ENCODE assay signal across 14 cellular contexts in genomic region chr5:136073714-136074113, GRCh38. TPM values are rescaled to one million over a fixed set of nuclear protein-coding genes. Genes with fewer than 3 reads are reported as not detected.
DNase-seq lines count a peak whose midpoint lies in the region; ATAC-seq and TF ChIP-seq lines count a peak whose summit lies in the region.
"Had no signal": no experiment of that assay in that cellular context is flagged by ENCODE, and none has a peak within 500 bp of the region (broad histone marks: within the 10 kb centered on the region; RNA-seq: fewer than 3 reads in every experiment).

No MANE protein-coding gene starts in this region.

- H3K36me3 ChIP-seq in breast epithelium, result no peaks in the 10 kb centered on the region

- H3K4me1 ChIP-seq in breast epithelium, result no peaks in the 10 kb centered on the region

- ATAC-seq in GM19372 (IDR thresholded peaks at IDR 0.05; ENCODE audit: low read depth, unreplicated experiment), result peak; percentile 55
- ATAC-seq in HG02759 (IDR thresholded peaks at IDR 0.05; ENCODE audit: unreplicated experiment), result peak; percentile 91
- peak; percentile 74 for ATAC-seq in HG03460 (IDR thresholded peaks at IDR 0.05; ENCODE audit: unreplicated experiment)

- no peaks in the 10 kb centered on the region for H3K27me3 ChIP-seq in breast epithelium

- intact Hi-C loops in breast epithelium (cut with DNase I; ENCODE audit: low total_unique reads), result no loop called here

- H3K27ac ChIP-seq in breast epithelium, result no peak overlapping the region

- TF ChIP-seq POLR2A in breast epithelium (IDR thresholded peaks at IDR 0.05), result no peak

- H3K9me3 ChIP-seq in breast epithelium, result no peaks in the 10 kb centered on the region

- DNase-seq in GM12865 (ENCODE audit: low read depth) (peak; percentile 63), AG08395 (ENCODE audit: low spot score) (no peak), breast epithelium (ENCODE audit: low spot score in 2 of 2) (no peak), NOMO-1 treated with dmso at 0.1 percent for 144 hours (lab: John Stamatoyannopoulos, UW; ENCODE audit: unreplicated experiment) (no peak)
- DNase-seq in stimulated activated naive CD4-positive, alpha-beta T cell (lab: John Stamatoyannopoulos, UW), result no peak
- DNase-seq: activated CD4-positive, CD25-positive, alpha-beta regulatory T cell treated with anti-CD3 and anti-CD28 coated beads, Interleukin-2, amount 50 U/mL, for 72 hours; cerebellar nuclear complex; GDM1; H9; KBM-7; Right ventricle myocardium superior had no signal

- H3K4me3 ChIP-seq in GM12865 (ENCODE audit: low read depth, low read length) (no peak overlapping the region), breast epithelium (no peak overlapping the region)

- TF ChIP-seq CTCF in GM12865 (IDR thresholded peaks at IDR 0.05; ENCODE audit: insufficient read depth, low read depth, low read length, missing control alignments) (no peak), breast epithelium (IDR thresholded peaks at IDR 0.05) (no peak)

RNA-seq across cellular contexts. Expression of gene TGFBI, which starts 44.9 kb away (rescaled TPM):
- total RNA-seq in breast epithelium, result 100 to 1,000 TPM in 1 of 3 donors, 10 to 100 TPM in 2; 40.4 to 145 (median 45.2) TPM

RNA-seq across cellular contexts. Expression of gene SMAD5, which starts 58.9 kb away (rescaled TPM):
- total RNA-seq in breast epithelium, result 10 to 100 TPM; 45.6 to 63.7 (median 52.4) TPM
